Comparison of ENCODE assay signal across 17 cellular contexts in genomic region chr6:26411751-26412150, GRCh38. TPM values are rescaled to one million over a fixed set of nuclear protein-coding genes. Genes with fewer than 3 reads are reported as not detected.
DNase-seq lines count a peak whose midpoint lies in the region; ATAC-seq and TF ChIP-seq lines count a peak whose summit lies in the region.
"Had no signal": no experiment of that assay in that cellular context is flagged by ENCODE, and none has a peak within 500 bp of the region (broad histone marks: within the 10 kb centered on the region; RNA-seq: fewer than 3 reads in every experiment).

No MANE protein-coding gene starts in this region.

- no peaks in the 10 kb centered on the region for H3K9me3 Mint-ChIP-seq in natural killer cell
- no peaks in the 10 kb centered on the region for H3K9me3 Mint-ChIP-seq in natural killer cell treated with Interleukin-12 subunit alpha and Interleukin-12 subunit beta and Interleukin-15 and Interleukin-18, amount 100 ng/mL, for 72 hours

- H3K4me1 ChIP-seq in Panc1 (ENCODE audit: control insufficient read depth, insufficient read depth, low read length), result no peaks in the 10 kb centered on the region

- H3K4me3 Mint-ChIP-seq in natural killer cell, result no peak overlapping the region
- no peak overlapping the region for H3K4me3 Mint-ChIP-seq in natural killer cell treated with Interleukin-12 subunit alpha and Interleukin-12 subunit beta and Interleukin-15 and Interleukin-18, amount 100 ng/mL, for 72 hours
- H3K4me3 Mint-ChIP-seq: T-helper 17 cell had no signal

- DNase-seq in natural killer cell (no peak), Panc1 (ENCODE audit: low read depth, low spot score) (no peak), epithelial cell of esophagus (ENCODE audit: low read depth) (peak; percentile 10), NCI-H1105 (lab: John Stamatoyannopoulos, UW) (no peak), G401 (ENCODE audit: low spot score) (no peak)
- no peak for DNase-seq in natural killer cell treated with Interleukin-12 subunit alpha and Interleukin-12 subunit beta and Interleukin-15 and Interleukin-18, amount 100 ng/mL, for 72 hours (ENCODE audit: low spot score)
- no peak for DNase-seq in central memory CD4-positive, alpha-beta T cell
- DNase-seq: activated CD8-positive, alpha-beta memory T cell treated with anti-CD3 and anti-CD28 coated beads for 24 hours; erythroblast; NCI-H1417; posterior cingulate gyrus; SHP77 treated with DMSO at 0.1 percent for 48 hours; stimulated activated CD4-positive, alpha-beta T cell treated with anti-CD3 and anti-CD28 coated beads, Interleukin-2, amount 100 ng/mL, for 48 hours; T-helper 17 cell had no signal

- H3K4me3 ChIP-seq in Panc1 (ENCODE audit: low read depth in 2 of 2, low read length in 2 of 2), result no peak overlapping the region
- no peak overlapping the region for H3K4me3 ChIP-seq in epithelial cell of esophagus (ENCODE audit: low read length)
- H3K4me3 ChIP-seq: GM12878 had no signal

- POLR2A ChIA-PET in Panc1 (lab: Charles Lee), result no interaction called here

- H3K27me3 ChIP-seq in Panc1 (ENCODE audit: control insufficient read depth, insufficient read depth, low read length), result no peaks in the 10 kb centered on the region

- CTCF ChIA-PET in Panc1 (lab: Charles Lee), result no interaction called here

- in situ Hi-C loops in Panc1 (cut with HindIII; ENCODE audit: low pct_unique_long_range_greater_than_20kb, low sequenced_read_pairs) (no loop called here), G401 (cut with HindIII; ENCODE audit: low sequenced_read_pairs) (no loop called here)

- no peaks in the 10 kb centered on the region for H3K27me3 Mint-ChIP-seq in natural killer cell (ENCODE audit: low read depth in 2 of 2)
- no peaks in the 10 kb centered on the region for H3K27me3 Mint-ChIP-seq in natural killer cell treated with Interleukin-12 subunit alpha and Interleukin-12 subunit beta and Interleukin-15 and Interleukin-18, amount 100 ng/mL, for 72 hours
- H3K27me3 Mint-ChIP-seq: T-helper 17 cell had no signal

- intact Hi-C loops in natural killer cell (cut with micrococcal nuclease), result no loop called here
- intact Hi-C loops in Panc1 (cut with micrococcal nuclease; ENCODE audit: unreplicated experiment), result no loop called here

- peaks cover 26 to 28% of the 10 kb centered on the region in 2 donors for H3K4me1 Mint-ChIP-seq in natural killer cell
- peaks cover 15 to 16% of the 10 kb centered on the region in 2 donors for H3K4me1 Mint-ChIP-seq in natural killer cell treated with Interleukin-12 subunit alpha and Interleukin-12 subunit beta and Interleukin-15 and Interleukin-18, amount 100 ng/mL, for 72 hours (ENCODE audit: low read depth in 2 of 2)

- no peak overlapping the region for H3K27ac ChIP-seq in Panc1 (ENCODE audit: low read length)

- ATAC-seq in natural killer cell, result no peak
- ATAC-seq in natural killer cell treated with Interleukin-12 subunit alpha and Interleukin-12 subunit beta and Interleukin-15 and Interleukin-18, amount 100 ng/mL, for 72 hours, result no peak
- ATAC-seq in Panc1, result no peak
- no peak for ATAC-seq in HG03139 (IDR thresholded peaks at IDR 0.05; ENCODE audit: unreplicated experiment)
- ATAC-seq: GM12878, T-helper 17 cell had no signal

- no peaks in the 10 kb centered on the region for H3K9me3 ChIP-seq in Panc1 (ENCODE audit: control insufficient read depth, insufficient read depth, low read depth, low read length)

- H3K36me3 Mint-ChIP-seq in natural killer cell, result peaks cover 34% of the 10 kb centered on the region
- H3K36me3 Mint-ChIP-seq in natural killer cell treated with Interleukin-12 subunit alpha and Interleukin-12 subunit beta and Interleukin-15 and Interleukin-18, amount 100 ng/mL, for 72 hours, result peaks cover 32% of the 10 kb centered on the region

- no peaks in the 10 kb centered on the region for H3K36me3 ChIP-seq in Panc1 (ENCODE audit: control insufficient read depth, insufficient read depth, low read length)

- H3K27ac Mint-ChIP-seq in natural killer cell, result peak overlapping the region; percentile 81
- peak overlapping the region in 1 of 2 donors; percentile 66 for H3K27ac Mint-ChIP-seq in natural killer cell treated with Interleukin-12 subunit alpha and Interleukin-12 subunit beta and Interleukin-15 and Interleukin-18, amount 100 ng/mL, for 72 hours
- H3K27ac Mint-ChIP-seq: activated T-helper 2 cell treated with anti-CD3 and anti-CD28 coated beads, Interferon-gamma antibody, Interleukin-2, Interleukin-4, amounts not matched to agents 10 μg/mL and 5 μg/mL and 100 μg/mL, durations not matched to agents 14 hours and 24 hours and 36 hours had no signal

- TF ChIP-seq CTCF in natural killer cell (IDR thresholded peaks at IDR 0.05) (no peak), Panc1 (IDR thresholded peaks at IDR 0.05) (peak; percentile 30), epithelial cell of esophagus (IDR thresholded peaks at IDR 0.05; ENCODE audit: insufficient read depth, low read depth, low read length, missing control alignments) (no peak)

- BruUV-seq in Panc1 (replicated peaks; lab: Mats Ljungman, UMichigan), result no TSS peak

RNA-seq across cellular contexts. Expression of gene BTN3A1, which starts 9.7 kb away (rescaled TPM):
- total RNA-seq in natural killer cell, result 100 to 1,000 TPM; 285 to 373 (median 348) TPM
- total RNA-seq in natural killer cell treated with Interleukin-12 subunit alpha and Interleukin-12 subunit beta and Interleukin-15 and Interleukin-18, amount 100 ng/mL, for 72 hours, result 10 to 100 TPM; 53.6 to 80.6 TPM
- total RNA-seq in Panc1 (2021; ENCODE audit: unreplicated experiment), result 5.0 TPM
- 3.6 TPM for polyA plus RNA-seq in Panc1 (2012; ENCODE audit: insufficient read length)
- total RNA-seq in G401 (2014; rRNA removed; shearing (Covaris generic)), result 1.4 and 2.2 TPM in 2 replicates

RNA-seq across cellular contexts. Expression of gene BTN3A3, which starts 28.6 kb away (rescaled TPM):
- total RNA-seq in natural killer cell (100 to 1,000 TPM in 2 of 3 donors, 10 to 100 TPM in 1; 88.1 to 154 (median 142) TPM), Panc1 (2021; ENCODE audit: unreplicated experiment) (0.77 TPM)
- total RNA-seq in natural killer cell treated with Interleukin-12 subunit alpha and Interleukin-12 subunit beta and Interleukin-15 and Interleukin-18, amount 100 ng/mL, for 72 hours, result 10 to 100 TPM; 42.9 to 54.1 TPM
- 0.46 TPM for polyA plus RNA-seq in Panc1 (2012; ENCODE audit: insufficient read length)
- total RNA-seq in G401 (2014; rRNA removed; shearing (Covaris generic)), result 0.14 and 0.68 TPM in 2 replicates

RNA-seq across cellular contexts. Expression of gene BTN2A2, which starts 28.8 kb away (rescaled TPM):
- 100 to 1,000 TPM in 1 of 3 donors, 10 to 100 TPM in 2; 72.2 to 104 (median 76.1) TPM for total RNA-seq in natural killer cell
- 10 to 100 TPM; 24.6 to 31.8 TPM for total RNA-seq in natural killer cell treated with Interleukin-12 subunit alpha and Interleukin-12 subunit beta and Interleukin-15 and Interleukin-18, amount 100 ng/mL, for 72 hours
- total RNA-seq in Panc1 (2021; ENCODE audit: unreplicated experiment), result 8.1 TPM
- polyA plus RNA-seq in Panc1 (2012; ENCODE audit: insufficient read length), result 7.8 TPM
- 8.2 and 11.3 TPM in 2 replicates for total RNA-seq in G401 (2014; rRNA removed; shearing (Covaris generic))

RNA-seq across cellular contexts. Expression of gene BTN2A1, which starts 46.0 kb away (rescaled TPM):
- total RNA-seq in natural killer cell (10 to 100 TPM; 33.8 to 51.2 (median 43.3) TPM), Panc1 (2021; ENCODE audit: unreplicated experiment) (23.0 TPM)
- total RNA-seq in natural killer cell treated with Interleukin-12 subunit alpha and Interleukin-12 subunit beta and Interleukin-15 and Interleukin-18, amount 100 ng/mL, for 72 hours, result 10 to 100 TPM; 41.2 to 47.4 TPM
- polyA plus RNA-seq in Panc1 (2012; ENCODE audit: insufficient read length), result 19.7 TPM
- total RNA-seq in G401 (2014; rRNA removed; shearing (Covaris generic)), result 5.0 and 5.8 TPM in 2 replicates

RNA-seq across cellular contexts. Expression of gene BTN3A2, which starts 46.8 kb away (rescaled TPM):
- total RNA-seq in natural killer cell (100 to 1,000 TPM; 174 to 260 (median 211) TPM), Panc1 (2021; ENCODE audit: unreplicated experiment) (5.5 TPM)
- total RNA-seq in natural killer cell treated with Interleukin-12 subunit alpha and Interleukin-12 subunit beta and Interleukin-15 and Interleukin-18, amount 100 ng/mL, for 72 hours, result 100 to 1,000 TPM; 107 to 133 TPM
- polyA plus RNA-seq in Panc1 (2012; ENCODE audit: insufficient read length), result 4.6 TPM
- 1.2 and 3.0 TPM in 2 replicates for total RNA-seq in G401 (2014; rRNA removed; shearing (Covaris generic))

Comparison
In these comparisons a context has a peak if more than half of its experiments do, and no peak if none do; other contexts are left out.
1. RNA of gene BTN3A3, which starts 28.6 kb away (total RNA-seq): 88.1 to 154 TPM in natural killer cell and 42.9 to 54.1 TPM in natural killer cell treated with Interleukin-12 subunit alpha and Interleukin-12 subunit beta and Interleukin-15 and Interleukin-18, amount 100 ng/mL, for 72 hours; 0.77 TPM in Panc1 (single experiment) and 0.14 to 0.68 TPM in G401; every median in the first group is over 10 times any median in the second.